In genomic region chr20:64073476-64074183, GRCh38 we compare ENCODE assay signal across 16 cellular contexts. TPM values are rescaled to one million over a fixed set of nuclear protein-coding genes. Genes with fewer than 3 reads are reported as not detected.
DNase-seq lines count a peak whose midpoint lies in the region; ATAC-seq, FAIRE-seq and TF ChIP-seq lines count a peak whose summit lies in the region.
"Had no signal": no experiment of that assay in that cellular context is flagged by ENCODE, and none has a peak within 500 bp of the region (broad histone marks: within the 10 kb centered on the region; RNA-seq: fewer than 3 reads in every experiment).

No MANE protein-coding gene starts in this region.

- H3K9me2 ChIP-seq in DOHH2 (replicated peaks; ENCODE audit: control insufficient read depth, low read length) (no peaks in the 10 kb centered on the region), PC-9 (ENCODE audit: insufficient read depth) (no peaks in the 10 kb centered on the region)

- H3K27ac ChIP-seq in BLaER1, result peak overlapping the region; percentile 73
- H3K27ac ChIP-seq in DOHH2 (ENCODE audit: low read depth, low read length), result 0 out of 2 replicates have a peak overlapping the region, but pooled peaks have one; percentile 70
- no peak overlapping the region for H3K27ac ChIP-seq in K562 (ENCODE audit: extremely low read depth, low read depth, low read length)
- no peak overlapping the region for H3K27ac ChIP-seq in PC-9

- 91% methylated on average over 27 of the region's 37 CpGs for WGBS in K562 (ENCODE audit: insufficient coverage, low coverage, missing lambda C conversion rate)

- TF ChIP-seq CTCF in DOHH2 (IDR thresholded peaks at IDR 0.05; ENCODE audit: low read depth, low read length, poor library complexity, severe bottlenecking) (no peak), K562 (IDR thresholded peaks at IDR 0.05 in 2 of 3, conservative IDR thresholded peaks at IDR 0.05 in 1 of 3; ENCODE audit: insufficient read depth in 2 of 3, low read depth in 1 of 3, low read length in 3 of 3) (no peak), PC-9 (conservative IDR thresholded peaks at IDR 0.05) (no peak)

- peak overlapping the region; percentile 99 for H3K4me2 ChIP-seq in BLaER1
- H3K4me2 ChIP-seq in DOHH2 (ENCODE audit: low read length), result no peak overlapping the region
- no peak overlapping the region for H3K4me2 ChIP-seq in K562 (ENCODE audit: insufficient read depth, low read length)
- H3K4me2 ChIP-seq in PC-9, result no peak overlapping the region

- no peak for FAIRE-seq in K562 (lab: Jason Lieb, UNC)

- H3K79me2 ChIP-seq in DOHH2 (ENCODE audit: control insufficient read depth, low read length) (peaks cover 18% of the 10 kb centered on the region), K562 (ENCODE audit: control insufficient read depth, insufficient read depth, low read length) (peaks cover 4% of the 10 kb centered on the region; the same call in 2 of the 3 replicates), PC-9 (ENCODE audit: low read depth) (peaks cover 12% of the 10 kb centered on the region)

- peaks cover 31% of the 10 kb centered on the region for H4K20me1 ChIP-seq in BLaER1
- no peaks in the 10 kb centered on the region for H4K20me1 ChIP-seq in DOHH2 (ENCODE audit: control insufficient read depth, insufficient read depth, low read depth, low read length)
- H4K20me1 ChIP-seq in K562 (replicated peaks; ENCODE audit: control insufficient read depth, insufficient read depth, low read length), result no peaks in the 10 kb centered on the region
- peaks cover 14% of the 10 kb centered on the region for H4K20me1 ChIP-seq in PC-9 (ENCODE audit: insufficient read depth)

- in situ Hi-C loops in K562 (cut with MboI), result no loop called here

- H2AFZ ChIP-seq in K562 (ENCODE audit: low read depth, low read length), result no peak overlapping the region
- no peak overlapping the region for H2AFZ ChIP-seq in PC-9

- peaks cover 12% of the 10 kb centered on the region for H3F3A ChIP-seq in DOHH2 (ENCODE audit: control insufficient read depth, insufficient read depth)
- H3F3A ChIP-seq in PC-9 (ENCODE audit: insufficient read depth, low read depth), result peaks cover 3% of the 10 kb centered on the region; the same call in 1 of the 2 replicates

- H3K36me3 ChIP-seq in BLaER1 (peaks cover 21% of the 10 kb centered on the region), DOHH2 (ENCODE audit: control insufficient read depth, low read length) (peaks cover 58% of the 10 kb centered on the region), K562 (ENCODE audit: control insufficient read depth, insufficient read depth, low read length) (peaks cover 8% of the 10 kb centered on the region; the same call in 1 of the 3 replicates), PC-9 (ENCODE audit: low read depth) (no peaks in the 10 kb centered on the region)

- H3K4me3 ChIP-seq in BLaER1 (peak overlapping the region; percentile 0; the same call in 1 of the 2 replicates), DOHH2 (ENCODE audit: low read length) (no peak overlapping the region), K562 (no peak overlapping the region), PC-9 (no peak overlapping the region)
- H3K4me3 ChIP-seq: HAP-1 had no signal

- no TSS peak for BruUV-seq in K562 (replicated peaks; lab: Mats Ljungman, UMichigan)
- BruUV-seq in PC-9 (replicated peaks; lab: Mats Ljungman, UMichigan), result no TSS peak

- H3K9me3 ChIP-seq in BLaER1, result no peaks in the 10 kb centered on the region
- no peaks in the 10 kb centered on the region for H3K9me3 ChIP-seq in DOHH2 (ENCODE audit: control insufficient read depth, insufficient read depth, low read length)
- H3K9me3 ChIP-seq in K562 (replicated peaks; ENCODE audit: control insufficient read depth, insufficient read depth, low read depth, low read length), result no peaks in the 10 kb centered on the region
- H3K9me3 ChIP-seq in PC-9 (ENCODE audit: insufficient read depth, low read depth), result no peaks in the 10 kb centered on the region
- H3K9me3 ChIP-seq: HAP-1 had no signal

- no peak for TF ChIP-seq POLR2A in K562 (conservative IDR thresholded peaks at IDR 0.05)

- no peak for TF ChIP-seq EP300 in K562 (IDR thresholded peaks at IDR 0.05; ENCODE audit: low read length)

- no peak for ATAC-seq in K562
- ATAC-seq in HG03025 (IDR thresholded peaks at IDR 0.05; ENCODE audit: low FRiP score, unreplicated experiment), result no peak

- CTCF ChIA-PET in K562 (lab: Yijun Ruan, JAX; ENCODE audit: low intra/inter-chr PET ratio) (no interaction called here), PC-9 (lab: Charles Lee) (no interaction called here)

- DNase-seq in K562 (ENCODE audit: extremely low read depth in 1 of 4, low spot score in 3 of 4), result no peak
- no peak for DNase-seq in PC-9
- DNase-seq: Calu3; CD4-positive, alpha-beta memory T cell; DMS53; KG1; NCI-H1436; NCI-H2029; NCI-H2171 treated with DMSO at 0.1 percent for 48 hours; NCI-H446 treated with DMSO at 0.1 percent for 48 hours; NCI-H748 treated with DMSO at 0.1 percent for 48 hours had no signal

- POLR2A ChIA-PET in K562 (lab: Yijun Ruan, JAX) (interaction anchor here (0.9 to 1.5 kb wide), 4 partner anchors 9 to 14 kb away, joined by 3 to 4 read pairs (median 4); partner anchors contain the start of gene LKAAEAR1), PC-9 (lab: Charles Lee; ENCODE audit: unreplicated experiment) (no interaction called here)

- H3K9ac ChIP-seq in BLaER1 (0 out of 2 replicates have a peak overlapping the region, but pooled peaks have one; percentile 26), K562 (ENCODE audit: insufficient read depth in 1 of 2, low read depth in 2 of 2, low read length in 2 of 2) (peak overlapping the region in 1 of 2 experiments; percentile 68; a peak in 2 of 4 replicates)

- H3K9me1 ChIP-seq in K562 (ENCODE audit: control insufficient read depth, insufficient read depth, low read length), result no peaks in the 10 kb centered on the region

- H3K4me1 ChIP-seq in BLaER1 (peaks cover 99% of the 10 kb centered on the region), DOHH2 (ENCODE audit: control insufficient read depth, low read length) (peaks cover 63% of the 10 kb centered on the region), K562 (replicated peaks in 1 of 2; ENCODE audit: control insufficient read depth in 2 of 2, insufficient read depth in 2 of 2, low read length in 2 of 2) (peaks cover 10 to 83% of the 10 kb centered on the region in 2 experiments; a peak in 4 of 5 replicates), PC-9 (replicated peaks; ENCODE audit: insufficient read depth) (peaks cover 9% of the 10 kb centered on the region)

- no peak for TF ChIP-seq RAD21 in K562 (CRISPR knock-in tag; conservative IDR thresholded peaks at IDR 0.05 in 1 of 2, IDR thresholded peaks at IDR 0.05 in 1 of 2)

- intact Hi-C loops in K562 (cut with micrococcal nuclease), result no loop called here
- intact Hi-C loops in PC-9 (cut with micrococcal nuclease; ENCODE audit: unreplicated experiment), result no loop called here

- H3K27me3 ChIP-seq in BLaER1, result no peaks in the 10 kb centered on the region
- no peaks in the 10 kb centered on the region for H3K27me3 ChIP-seq in DOHH2 (ENCODE audit: control insufficient read depth, low read length)
- H3K27me3 ChIP-seq in K562 (ENCODE audit: control insufficient read depth in 2 of 2, insufficient read depth in 2 of 2, low read length in 2 of 2), result no peaks in the 10 kb centered on the region
- H3K27me3 ChIP-seq in PC-9 (ENCODE audit: insufficient read depth, low read depth), result no peaks in the 10 kb centered on the region

RNA-seq across cellular contexts. Expression of gene RGS19, which starts 5.7 kb away (rescaled TPM):
- total RNA-seq in K562 (2011; cell fraction: chromatin; rRNA removed; ENCODE audit: low replicate concordance), result 7.1 and 15.6 TPM in 2 replicates
- 13.2 and 13.3 TPM in 2 replicates for total RNA-seq in K562 (2011; cell fraction: nucleolus; rRNA removed)
- total RNA-seq in K562 (2011; cell fraction: nucleoplasm; rRNA removed), result 7.2 and 10.5 TPM in 2 replicates
- total RNA-seq in K562 (2014; rRNA removed) (23.7 and 26.9 TPM in 2 replicates), K562 (2014; rRNA removed; fragmentation: Illumina TruSeq; extraction: Trizol) (3.2 and 3.3 TPM in 2 replicates), K562 (2015; rRNA removed; fragmentation: Illumina TruSeq; extraction: Trizol) (14.3 and 14.6 TPM in 2 replicates), K562 (2021) (20.7 and 21.0 TPM in 2 replicates), PC-9 (2021) (33.3 and 39.2 TPM in 2 replicates)
- polyA plus RNA-seq in K562 (2011; rRNA removed) (14.7 and 23.9 TPM in 2 replicates), K562 (2014; fragmentation: Illumina TruSeq; extraction: Trizol) (5.2 and 11.0 TPM in 2 replicates), K562 (2014; fragmentation: Nextera tagmentation; extraction: Ambion mirVana) (under 1 TPM; 0.41 to 0.98 TPM), K562 (2014; rRNA removed) (21.9 and 23.4 TPM in 2 replicates)
- 31.1 and 65.3 TPM in 2 replicates for polyA plus RNA-seq in K562 (2011; cell fraction: cytosol; rRNA removed)
- polyA plus RNA-seq in K562 (2011; cell fraction: nucleus; rRNA removed), result 19.9 and 25.8 TPM in 2 replicates
- polyA plus RNA-seq in K562 (2012), result 17.9 and 19.3 TPM in 2 replicates
- polyA minus RNA-seq in K562 (2011; rRNA and poly(A)+ RNA removed), result 4.7 and 4.8 TPM in 2 replicates
- polyA minus RNA-seq in K562 (2011; cell fraction: cytosol; rRNA and poly(A)+ RNA removed), result 9.5 and 22.4 TPM in 2 replicates
- 5.7 and 8.8 TPM in 2 replicates for polyA minus RNA-seq in K562 (2011; cell fraction: nucleus; rRNA and poly(A)+ RNA removed)

RNA-seq across cellular contexts. Expression of gene OPRL1, which starts 6.3 kb away (rescaled TPM):
- total RNA-seq in K562 (2011; cell fraction: chromatin; rRNA removed; ENCODE audit: low replicate concordance), result 0.40 and 0.86 TPM in 2 replicates
- 0.67 and 0.79 TPM in 2 replicates for total RNA-seq in K562 (2011; cell fraction: nucleolus; rRNA removed)
- total RNA-seq in K562 (2011; cell fraction: nucleoplasm; rRNA removed), result 0.23 and 0.66 TPM in 2 replicates
- total RNA-seq in K562 (2014; rRNA removed), result 0.09 and 0.37 TPM in 2 replicates
- 0.07 TPM in 1 of 2 replicates, not detected in the other for total RNA-seq in K562 (2014; rRNA removed; fragmentation: Illumina TruSeq; extraction: Trizol)
- total RNA-seq in K562 (2015; rRNA removed; fragmentation: Illumina TruSeq; extraction: Trizol), result 0.14 and 0.15 TPM in 2 replicates
- total RNA-seq in K562 (2021), result 0.22 and 0.33 TPM in 2 replicates
- polyA plus RNA-seq in K562 (2011; rRNA removed), result 0.17 and 0.64 TPM in 2 replicates
- 0.55 and 0.76 TPM in 2 replicates for polyA plus RNA-seq in K562 (2011; cell fraction: cytosol; rRNA removed)
- polyA plus RNA-seq in K562 (2011; cell fraction: nucleus; rRNA removed), result 0.67 and 0.70 TPM in 2 replicates
- 0.46 and 1.1 TPM in 2 replicates for polyA plus RNA-seq in K562 (2012)
- 0.06 and 0.11 TPM in 2 replicates for polyA plus RNA-seq in K562 (2014; fragmentation: Illumina TruSeq; extraction: Trizol)
- polyA plus RNA-seq in K562 (2014; fragmentation: Nextera tagmentation; extraction: Ambion mirVana), result not detected
- 0.04 and 0.11 TPM in 2 replicates for polyA plus RNA-seq in K562 (2014; rRNA removed)
- 0.39 and 0.48 TPM in 2 replicates for polyA minus RNA-seq in K562 (2011; rRNA and poly(A)+ RNA removed)
- 0.48 and 0.55 TPM in 2 replicates for polyA minus RNA-seq in K562 (2011; cell fraction: cytosol; rRNA and poly(A)+ RNA removed)
- polyA minus RNA-seq in K562 (2011; cell fraction: nucleus; rRNA and poly(A)+ RNA removed), result 0.13 and 0.33 TPM in 2 replicates
- total RNA-seq in PC-9 (2021), result 1.5 and 2.7 TPM in 2 replicates

RNA-seq across cellular contexts. Expression of gene LKAAEAR1, which starts 10.6 kb away (rescaled TPM):
- total RNA-seq in K562 (2011; cell fraction: chromatin; rRNA removed; ENCODE audit: low replicate concordance), result not detected in 2 replicates
- total RNA-seq in K562 (2011; cell fraction: nucleolus; rRNA removed), result not detected in 2 replicates
- total RNA-seq in K562 (2011; cell fraction: nucleoplasm; rRNA removed), result not detected in 2 replicates
- total RNA-seq in K562 (2014; rRNA removed) (not detected in 2 replicates), K562 (2014; rRNA removed; fragmentation: Illumina TruSeq; extraction: Trizol) (not detected in 2 replicates), K562 (2015; rRNA removed; fragmentation: Illumina TruSeq; extraction: Trizol) (not detected in 2 replicates), K562 (2021) (not detected in 2 replicates), PC-9 (2021) (not detected in 2 replicates)
- polyA plus RNA-seq in K562 (2011; rRNA removed) (not detected in 2 replicates), K562 (2014; fragmentation: Illumina TruSeq; extraction: Trizol) (not detected in 2 replicates), K562 (2014; fragmentation: Nextera tagmentation; extraction: Ambion mirVana) (not detected), K562 (2014; rRNA removed) (not detected in 2 replicates)
- not detected in 2 replicates for polyA plus RNA-seq in K562 (2011; cell fraction: cytosol; rRNA removed)
- not detected in 2 replicates for polyA plus RNA-seq in K562 (2011; cell fraction: nucleus; rRNA removed)
- polyA plus RNA-seq in K562 (2012), result not detected in 2 replicates
- not detected in 2 replicates for polyA minus RNA-seq in K562 (2011; rRNA and poly(A)+ RNA removed)
- not detected in 2 replicates for polyA minus RNA-seq in K562 (2011; cell fraction: cytosol; rRNA and poly(A)+ RNA removed)
- polyA minus RNA-seq in K562 (2011; cell fraction: nucleus; rRNA and poly(A)+ RNA removed), result not detected in 2 replicates
- total RNA-seq: Calu3, M059J had no signal

RNA-seq across cellular contexts. Expression of gene TCEA2, which starts 10.6 kb away (rescaled TPM):
- total RNA-seq in K562 (2011; cell fraction: chromatin; rRNA removed; ENCODE audit: low replicate concordance), result 17.4 and 45.7 TPM in 2 replicates
- total RNA-seq in K562 (2011; cell fraction: nucleolus; rRNA removed), result 25.8 and 31.0 TPM in 2 replicates
- 17.7 and 19.9 TPM in 2 replicates for total RNA-seq in K562 (2011; cell fraction: nucleoplasm; rRNA removed)
- 5.4 and 7.8 TPM in 2 replicates for total RNA-seq in K562 (2014; rRNA removed)
- total RNA-seq in K562 (2014; rRNA removed; fragmentation: Illumina TruSeq; extraction: Trizol), result 3.0 and 3.6 TPM in 2 replicates
- total RNA-seq in K562 (2015; rRNA removed; fragmentation: Illumina TruSeq; extraction: Trizol), result 6.4 and 6.9 TPM in 2 replicates
- 18.7 and 28.7 TPM in 2 replicates for total RNA-seq in K562 (2021)
- 8.6 and 14.0 TPM in 2 replicates for polyA plus RNA-seq in K562 (2011; rRNA removed)
- 14.2 and 18.7 TPM in 2 replicates for polyA plus RNA-seq in K562 (2011; cell fraction: cytosol; rRNA removed)
- polyA plus RNA-seq in K562 (2011; cell fraction: nucleus; rRNA removed), result 63.0 and 66.6 TPM in 2 replicates
- polyA plus RNA-seq in K562 (2012), result 15.6 and 29.0 TPM in 2 replicates
- 5.0 and 8.5 TPM in 2 replicates for polyA plus RNA-seq in K562 (2014; fragmentation: Illumina TruSeq; extraction: Trizol)
- 1 to 10 TPM; 1.4 to 1.9 TPM for polyA plus RNA-seq in K562 (2014; fragmentation: Nextera tagmentation; extraction: Ambion mirVana)
- polyA plus RNA-seq in K562 (2014; rRNA removed), result 8.0 and 10.0 TPM in 2 replicates
- 3.3 and 4.4 TPM in 2 replicates for polyA minus RNA-seq in K562 (2011; rRNA and poly(A)+ RNA removed)
- polyA minus RNA-seq in K562 (2011; cell fraction: cytosol; rRNA and poly(A)+ RNA removed), result 4.1 and 11.9 TPM in 2 replicates
- 11.4 and 20.1 TPM in 2 replicates for polyA minus RNA-seq in K562 (2011; cell fraction: nucleus; rRNA and poly(A)+ RNA removed)
- total RNA-seq in PC-9 (2021), result 100 and 156 TPM in 2 replicates

RNA-seq across cellular contexts. Expression of gene SOX18, which starts 24.2 kb away (rescaled TPM):
- 0.58 and 1.6 TPM in 2 replicates for total RNA-seq in K562 (2011; cell fraction: chromatin; rRNA removed; ENCODE audit: low replicate concordance)
- 3.5 and 3.8 TPM in 2 replicates for total RNA-seq in K562 (2011; cell fraction: nucleolus; rRNA removed)
- total RNA-seq in K562 (2011; cell fraction: nucleoplasm; rRNA removed), result 1.2 and 1.3 TPM in 2 replicates
- total RNA-seq in K562 (2014; rRNA removed) (2.7 and 6.2 TPM in 2 replicates), K562 (2014; rRNA removed; fragmentation: Illumina TruSeq; extraction: Trizol) (0.13 and 0.15 TPM in 2 replicates), K562 (2015; rRNA removed; fragmentation: Illumina TruSeq; extraction: Trizol) (0.76 and 0.94 TPM in 2 replicates), K562 (2021) (19.8 and 20.4 TPM in 2 replicates), PC-9 (2021) (0.83 TPM in 1 of 2 replicates, not detected in the other)
- polyA plus RNA-seq in K562 (2011; rRNA removed) (0.33 and 0.47 TPM in 2 replicates), K562 (2014; fragmentation: Illumina TruSeq; extraction: Trizol) (0.21 and 0.78 TPM in 2 replicates), K562 (2014; fragmentation: Nextera tagmentation; extraction: Ambion mirVana) (under 1 TPM; 0.20 to 0.23 TPM), K562 (2014; rRNA removed) (4.4 and 6.8 TPM in 2 replicates)
- polyA plus RNA-seq in K562 (2011; cell fraction: cytosol; rRNA removed), result 1.0 and 5.3 TPM in 2 replicates
- 2.6 and 7.3 TPM in 2 replicates for polyA plus RNA-seq in K562 (2011; cell fraction: nucleus; rRNA removed)
- 6.7 and 6.9 TPM in 2 replicates for polyA plus RNA-seq in K562 (2012)
- polyA minus RNA-seq in K562 (2011; rRNA and poly(A)+ RNA removed), result 0.14 TPM in 1 of 2 replicates, not detected in the other
- polyA minus RNA-seq in K562 (2011; cell fraction: cytosol; rRNA and poly(A)+ RNA removed), result 3.3 and 7.4 TPM in 2 replicates
- polyA minus RNA-seq in K562 (2011; cell fraction: nucleus; rRNA and poly(A)+ RNA removed), result 1.5 and 2.1 TPM in 2 replicates
- total RNA-seq: Calu3; CD4-positive, alpha-beta memory T cell; M059J had no signal
- polyA plus RNA-seq: CD4-positive, alpha-beta memory T cell had no signal

Comparison
In these comparisons a context has a peak if more than half of its experiments do, and no peak if none do; other contexts are left out.
1. H3K27ac ChIP-seq: peak in BLaER1 (single experiment) and DOHH2 (single experiment); none in K562 (single experiment) and PC-9 (single experiment).